In the genomic region with DNA sequence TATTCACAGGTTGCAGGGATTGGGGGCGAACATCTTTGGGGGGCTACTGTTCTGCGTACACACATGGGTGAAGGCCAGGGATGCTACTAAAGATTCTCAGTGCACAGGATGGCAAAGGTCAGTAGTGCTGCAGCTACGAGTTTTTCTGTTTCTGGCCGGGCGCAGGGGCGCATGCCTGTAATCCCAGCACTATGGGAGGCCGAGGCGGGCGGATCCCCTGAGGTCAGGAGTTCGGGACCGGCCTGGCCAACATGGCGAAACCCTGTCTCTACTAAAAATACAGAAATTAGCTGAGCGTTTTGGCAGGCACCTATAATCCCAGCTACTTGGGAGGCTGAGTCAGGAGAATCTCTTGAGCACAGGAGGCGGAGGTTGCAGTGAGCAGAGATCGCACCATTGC, we compare ENCODE assay signal across 19 cellular contexts. TPM values are rescaled to one million over a fixed set of nuclear protein-coding genes. Genes with fewer than 3 reads are reported as not detected.
DNase-seq lines count a peak whose midpoint lies in the region; ATAC-seq, FAIRE-seq and TF ChIP-seq lines count a peak whose summit lies in the region.
"Had no signal": no experiment of that assay in that cellular context is flagged by ENCODE, and none has a peak within 500 bp of the region (broad histone marks: within the 10 kb centered on the region; RNA-seq: fewer than 3 reads in every experiment).

No MANE protein-coding gene starts in this region.

- peaks cover 14% of the 10 kb centered on the region for H3F3A ChIP-seq in neural progenitor cell (ENCODE audit: low read depth)

- peak overlapping the region; percentile 35 for H3K4me3 Mint-ChIP-seq in natural killer cell
- no peak overlapping the region for H3K4me3 Mint-ChIP-seq in natural killer cell treated with Interleukin-12 subunit alpha and Interleukin-12 subunit beta and Interleukin-15 and Interleukin-18, amount 100 ng/mL, for 72 hours
- H3K4me3 Mint-ChIP-seq in astrocyte (ENCODE audit: unreplicated experiment): no peak overlapping the region
- H3K4me3 Mint-ChIP-seq in neural progenitor cell: peak overlapping the region; percentile 18

- ATAC-seq in natural killer cell: no peak
- no peak for ATAC-seq in natural killer cell treated with Interleukin-12 subunit alpha and Interleukin-12 subunit beta and Interleukin-15 and Interleukin-18, amount 100 ng/mL, for 72 hours

- no peaks in the 10 kb centered on the region for H3K9me3 Mint-ChIP-seq in natural killer cell
- H3K9me3 Mint-ChIP-seq in natural killer cell treated with Interleukin-12 subunit alpha and Interleukin-12 subunit beta and Interleukin-15 and Interleukin-18, amount 100 ng/mL, for 72 hours: no peaks in the 10 kb centered on the region
- no peaks in the 10 kb centered on the region for H3K9me3 Mint-ChIP-seq in astrocyte (ENCODE audit: unreplicated experiment)
- H3K9me3 Mint-ChIP-seq in neural progenitor cell: no peaks in the 10 kb centered on the region
- H3K9me3 Mint-ChIP-seq: CD4-positive, alpha-beta memory T cell had no signal

- TF ChIP-seq CTCF in natural killer cell (IDR thresholded peaks at IDR 0.05): no peak
- no peak for TF ChIP-seq CTCF in astrocyte (IDR thresholded peaks at IDR 0.05; ENCODE audit: insufficient read depth, low read depth, low read length)
- TF ChIP-seq CTCF in neural progenitor cell (IDR thresholded peaks at IDR 0.05): no peak
- no peak for TF ChIP-seq CTCF in GM10248 (IDR thresholded peaks at IDR 0.05; ENCODE audit: control extremely low read depth, extremely low read depth, low read depth, missing control alignments)

- H3K4me2 ChIP-seq in astrocyte (ENCODE audit: low read length) (no peak overlapping the region), neural progenitor cell (no peak overlapping the region)

- H3K36me3 Mint-ChIP-seq in natural killer cell: no peaks in the 10 kb centered on the region
- H3K36me3 Mint-ChIP-seq in natural killer cell treated with Interleukin-12 subunit alpha and Interleukin-12 subunit beta and Interleukin-15 and Interleukin-18, amount 100 ng/mL, for 72 hours: no peaks in the 10 kb centered on the region
- peaks cover 2% of the 10 kb centered on the region for H3K36me3 Mint-ChIP-seq in astrocyte (ENCODE audit: low read depth, unreplicated experiment)
- H3K36me3 Mint-ChIP-seq in neural progenitor cell: peaks cover under 1% of the 10 kb centered on the region

- no peak overlapping the region for H3K9ac ChIP-seq in astrocyte (ENCODE audit: low read length)
- H3K9ac ChIP-seq in neural progenitor cell: no peak overlapping the region

- POLR2A ChIA-PET in GM10248 (lab: Yijun Ruan, JAX): interaction anchor here (1.9 kb wide), 1 partner anchor 142 kb away, joined by 5 read pairs; the partner anchor contains the start of gene TRAF7

- H3K79me2 ChIP-seq in astrocyte (ENCODE audit: insufficient read depth, low read length) (peaks cover 20% of the 10 kb centered on the region), neural progenitor cell (ENCODE audit: low read depth) (peaks cover 9% of the 10 kb centered on the region)

- H3K27me3 ChIP-seq in astrocyte (ENCODE audit: insufficient read depth, low read length) (no peaks in the 10 kb centered on the region), neural progenitor cell (peaks cover 26% of the 10 kb centered on the region)

- CTCF ChIA-PET in GM10248 (lab: Yijun Ruan, JAX): interaction anchor here (0.7 to 4.4 kb wide), 5 partner anchors 10 to 140 kb away, joined by 3 to 34 read pairs (median 6); no protein-coding TSS in a partner anchor

- DNase-seq in natural killer cell (no peak), astrocyte (ENCODE audit: low read depth) (no peak), neural progenitor cell (ENCODE audit: low spot score) (no peak), germinal center (ENCODE audit: low spot score) (no peak), GM10248 (ENCODE audit: extremely low spot score) (no peak)
- no peak for DNase-seq in natural killer cell treated with Interleukin-12 subunit alpha and Interleukin-12 subunit beta and Interleukin-15 and Interleukin-18, amount 100 ng/mL, for 72 hours (ENCODE audit: low spot score)
- DNase-seq: C1 segment of cervical spinal cord; Calu3; CD4-positive, alpha-beta memory T cell; COR-L47; DMS53; DMS79 treated with DMSO at 0.1 percent for 48 hours; GF-D8; GOT3; H7; HCEC 1CT had no signal

- H3K4me3 ChIP-seq in astrocyte (ENCODE audit: insufficient read depth, low read depth, low read length) (no peak overlapping the region), neural progenitor cell (no peak overlapping the region)

- H3K36me3 ChIP-seq in astrocyte (ENCODE audit: insufficient read depth, low read length) (no peaks in the 10 kb centered on the region), neural progenitor cell (no peaks in the 10 kb centered on the region)

- peaks cover 10 to 11% of the 10 kb centered on the region in 2 donors for H3K4me1 Mint-ChIP-seq in natural killer cell
- H3K4me1 Mint-ChIP-seq in natural killer cell treated with Interleukin-12 subunit alpha and Interleukin-12 subunit beta and Interleukin-15 and Interleukin-18, amount 100 ng/mL, for 72 hours (ENCODE audit: low read depth in 2 of 2): peaks cover 7 to 13% of the 10 kb centered on the region in 2 donors
- H3K4me1 Mint-ChIP-seq in astrocyte (ENCODE audit: low read depth, unreplicated experiment): peaks cover 3% of the 10 kb centered on the region
- peaks cover 11% of the 10 kb centered on the region for H3K4me1 Mint-ChIP-seq in neural progenitor cell

- peaks cover 14% of the 10 kb centered on the region for H3K4me1 ChIP-seq in astrocyte (ENCODE audit: insufficient read depth, low read length)
- H3K4me1 ChIP-seq in neural progenitor cell: peaks cover 5% of the 10 kb centered on the region

- H3K27ac ChIP-seq in astrocyte (ENCODE audit: low read depth, low read length): no peak overlapping the region
- no peak overlapping the region for H3K27ac ChIP-seq in neural progenitor cell

- peaks cover 0 to 3% of the 10 kb centered on the region in 2 donors for H3K27me3 Mint-ChIP-seq in natural killer cell (ENCODE audit: low read depth in 2 of 2)
- peaks cover 0 to 2% of the 10 kb centered on the region in 2 donors for H3K27me3 Mint-ChIP-seq in natural killer cell treated with Interleukin-12 subunit alpha and Interleukin-12 subunit beta and Interleukin-15 and Interleukin-18, amount 100 ng/mL, for 72 hours
- H3K27me3 Mint-ChIP-seq in astrocyte (ENCODE audit: low read depth, unreplicated experiment): peaks cover 4% of the 10 kb centered on the region
- H3K27me3 Mint-ChIP-seq in neural progenitor cell (ENCODE audit: insufficient read depth, low read depth): peaks cover 9% of the 10 kb centered on the region

- intact Hi-C loops in natural killer cell (cut with micrococcal nuclease): no loop called here

- H3K9me3 ChIP-seq in astrocyte (ENCODE audit: insufficient read depth, low read depth, low read length) (no peaks in the 10 kb centered on the region), neural progenitor cell (ENCODE audit: low read depth) (no peaks in the 10 kb centered on the region)

- H4K20me1 ChIP-seq in astrocyte (ENCODE audit: insufficient read depth, low read length) (peaks cover 7% of the 10 kb centered on the region), neural progenitor cell (ENCODE audit: low read depth) (peaks cover 7% of the 10 kb centered on the region)

- H2AFZ ChIP-seq in astrocyte (ENCODE audit: low read depth, low read length): no peak overlapping the region
- no peak overlapping the region for H2AFZ ChIP-seq in neural progenitor cell (replicated peaks)

- no peak overlapping the region for H3K27ac Mint-ChIP-seq in natural killer cell
- H3K27ac Mint-ChIP-seq in natural killer cell treated with Interleukin-12 subunit alpha and Interleukin-12 subunit beta and Interleukin-15 and Interleukin-18, amount 100 ng/mL, for 72 hours: no peak overlapping the region
- peak overlapping the region; percentile 41 for H3K27ac Mint-ChIP-seq in astrocyte (ENCODE audit: unreplicated experiment)
- no peak overlapping the region for H3K27ac Mint-ChIP-seq in neural progenitor cell
- H3K27ac Mint-ChIP-seq: CD4-positive, alpha-beta memory T cell had no signal

- FAIRE-seq in astrocyte (lab: Jason Lieb, UNC): no peak
- FAIRE-seq: GM12892 had no signal

RNA-seq across cellular contexts. Expression of gene ZNF598, which starts 3.9 kb away (rescaled TPM):
- total RNA-seq in natural killer cell: 10 to 100 TPM; 56.1 to 71.6 (median 58.2) TPM
- 100 to 1,000 TPM in 1 of 2 donors, 10 to 100 TPM in 1; 83.1 to 163 TPM for total RNA-seq in natural killer cell treated with Interleukin-12 subunit alpha and Interleukin-12 subunit beta and Interleukin-15 and Interleukin-18, amount 100 ng/mL, for 72 hours
- total RNA-seq in astrocyte: 46.0 and 50.0 TPM in 2 replicates
- 12.7 and 31.2 TPM in 2 replicates for total RNA-seq in neural progenitor cell (ENCODE audit: low replicate concordance)

RNA-seq across cellular contexts. Expression of gene NPW, which starts 6.1 kb away (rescaled TPM):
- total RNA-seq in natural killer cell (under 1 TPM in 1 of 3 donors, not detected in 2; 0.80 TPM), astrocyte (2.1 and 2.9 TPM in 2 replicates), neural progenitor cell (ENCODE audit: low replicate concordance) (0.99 TPM in 1 of 2 replicates, not detected in the other)
- 1 to 10 TPM; 1.5 to 3.5 TPM for total RNA-seq in natural killer cell treated with Interleukin-12 subunit alpha and Interleukin-12 subunit beta and Interleukin-15 and Interleukin-18, amount 100 ng/mL, for 72 hours
- total RNA-seq: A172; CD4-positive, alpha-beta memory T cell; G401 had no signal

RNA-seq across cellular contexts. Expression of gene NHERF2, which starts 13.2 kb away (rescaled TPM):
- total RNA-seq in natural killer cell (1 to 10 TPM; 4.3 to 7.1 (median 5.6) TPM), astrocyte (92.5 and 106 TPM in 2 replicates), neural progenitor cell (ENCODE audit: low replicate concordance) (3.0 and 9.1 TPM in 2 replicates)
- 1 to 10 TPM; 3.8 to 4.5 TPM for total RNA-seq in natural killer cell treated with Interleukin-12 subunit alpha and Interleukin-12 subunit beta and Interleukin-15 and Interleukin-18, amount 100 ng/mL, for 72 hours

RNA-seq across cellular contexts. Expression of gene SYNGR3, which starts 23.8 kb away (rescaled TPM):
- 10 to 100 TPM; 10.3 to 19.3 (median 19.1) TPM for total RNA-seq in natural killer cell
- 10 to 100 TPM; 21.3 to 43.6 TPM for total RNA-seq in natural killer cell treated with Interleukin-12 subunit alpha and Interleukin-12 subunit beta and Interleukin-15 and Interleukin-18, amount 100 ng/mL, for 72 hours
- total RNA-seq in astrocyte: 4.8 and 6.0 TPM in 2 replicates
- total RNA-seq in neural progenitor cell (ENCODE audit: low replicate concordance): 4.4 and 8.7 TPM in 2 replicates

RNA-seq across cellular contexts. Expression of gene GFER, which starts 29.5 kb away (rescaled TPM):
- total RNA-seq in natural killer cell (10 to 100 TPM; 23.8 to 29.5 (median 24.6) TPM), astrocyte (30.4 and 32.1 TPM in 2 replicates), neural progenitor cell (ENCODE audit: low replicate concordance) (35.1 and 35.5 TPM in 2 replicates)
- 10 to 100 TPM; 31.9 to 41.7 TPM for total RNA-seq in natural killer cell treated with Interleukin-12 subunit alpha and Interleukin-12 subunit beta and Interleukin-15 and Interleukin-18, amount 100 ng/mL, for 72 hours

Comparison
In these comparisons a context has a peak if more than half of its experiments do, and no peak if none do; other contexts are left out.
1. H3K4me3 Mint-ChIP-seq: peak in natural killer cell (single experiment) and neural progenitor cell (single experiment); none in natural killer cell treated with Interleukin-12 subunit alpha and Interleukin-12 subunit beta and Interleukin-15 and Interleukin-18, amount 100 ng/mL, for 72 hours (single experiment) and astrocyte (single experiment).